In genomic region chr6:169575365-169575764, GRCh38 we compare ENCODE assay signal across 27 cellular contexts.
"Had no signal": no experiment of that assay in that cellular context is flagged by ENCODE, and none has a peak within 500 bp of the region (broad histone marks: within the 10 kb centered on the region; RNA-seq: fewer than 3 reads in every experiment).

No MANE protein-coding gene starts in this region.

- DNase-seq: activated CD4-positive, alpha-beta T cell treated with anti-CD3 and anti-CD28 coated beads for 4 hours; activated CD4-positive, alpha-beta T cell treated with anti-CD3 and anti-CD28 coated beads, Interleukin-2, amount 50 U/mL, for 4 hours; activated CD8-positive, alpha-beta memory T cell treated with anti-CD3 and anti-CD28 coated beads, Interleukin-2, amount 10 ng/mL, durations not matched to agents 7 days and 5 days; activated effector memory CD4-positive, alpha-beta T cell treated with Interleukin-2 at 50 U/mL for 16 hours; activated naive CD4-positive, alpha-beta T cell; activated T-cell treated with anti-CD3 and anti-CD28 coated beads, Interleukin-2, amount 50 U/mL, for 24 hours; amygdala; NCI-H1092; NCI-H1417; NCI-H1930; NCI-H2171; NCI-H2227 treated with DMSO at 0.1 percent for 48 hours; NCI-H526 treated with DMSO at 0.1 percent for 48 hours; NCI-H82; PC-3; T-cell; T-helper 2 cell; T1000 had no signal

- ATAC-seq: activated CD4-positive, CD25-positive, alpha-beta regulatory T cell treated with anti-CD3 and anti-CD28 coated beads, Interleukin-2, amount 50 U/mL, for 24 hours; activated CD8-positive, alpha-beta memory T cell treated with anti-CD3 and anti-CD28 coated beads, Interleukin-2, amount 10 ng/mL, durations not matched to agents 7 days and 5 days; PC-3; T-cell had no signal

- H3K9me3 Mint-ChIP-seq: activated naive CD4-positive, alpha-beta T cell treated with anti-CD3 and anti-CD28 coated beads, Interleukin-2, amount 50 U/mL, for 24 hours; activated T-cell treated with anti-CD3 and anti-CD28 coated beads, Interleukin-2, amount 50 U/mL, for 24 hours; activated T-helper 1 cell treated with anti-CD3 and anti-CD28 coated beads, Interleukin-12 subunit alpha, Interleukin-12 subunit beta, Interleukin-2, Interleukin-4 antibody, amounts not matched to agents 30 ng/mL and 10 ng/mL and 1 ng/mL, durations not matched to agents 14 hours and 24 hours and 36 hours; brain; T-cell had no signal

- H3K27ac ChIP-seq: KMS-11, SK-N-MC had no signal

- H3K4me3 ChIP-seq: SK-N-MC had no signal

- H3K27ac Mint-ChIP-seq: activated CD8-positive, alpha-beta memory T cell treated with anti-CD3 and anti-CD28 coated beads, Interleukin-2, amount 10 ng/mL, durations not matched to agents 7 days and 5 days; activated naive CD4-positive, alpha-beta T cell treated with anti-CD3 and anti-CD28 coated beads, Interleukin-2, amount 50 U/mL, for 24 hours; activated T-cell treated with anti-CD3 and anti-CD28 coated beads, Interleukin-2, amount 50 U/mL, for 24 hours; activated T-helper 1 cell treated with anti-CD3 and anti-CD28 coated beads, Interleukin-12 subunit alpha, Interleukin-12 subunit beta, Interleukin-2, Interleukin-4 antibody, amounts not matched to agents 30 ng/mL and 10 ng/mL and 1 ng/mL, durations not matched to agents 14 hours and 24 hours and 36 hours; T-cell had no signal

- H3K27me3 Mint-ChIP-seq: activated CD8-positive, alpha-beta memory T cell treated with anti-CD3 and anti-CD28 coated beads, Interleukin-2, amount 10 ng/mL, durations not matched to agents 7 days and 5 days; activated naive CD4-positive, alpha-beta T cell treated with anti-CD3 and anti-CD28 coated beads, Interleukin-2, amount 50 U/mL, for 24 hours; activated T-cell treated with anti-CD3 and anti-CD28 coated beads, Interleukin-2, amount 50 U/mL, for 24 hours; T-cell had no signal

- H3K4me1 Mint-ChIP-seq: activated naive CD4-positive, alpha-beta T cell treated with anti-CD3 and anti-CD28 coated beads, Interleukin-2, amount 50 U/mL, for 24 hours; brain had no signal

- H3K9ac ChIP-seq: KMS-11 had no signal

- FAIRE-seq: astrocyte, RCC 7860, TTC549 had no signal

- H3K4me3 Mint-ChIP-seq: activated CD8-positive, alpha-beta memory T cell treated with anti-CD3 and anti-CD28 coated beads, Interleukin-2, amount 10 ng/mL, durations not matched to agents 7 days and 5 days; activated naive CD4-positive, alpha-beta T cell treated with anti-CD3 and anti-CD28 coated beads, Interleukin-2, amount 50 U/mL, for 24 hours; activated T-cell treated with anti-CD3 and anti-CD28 coated beads, Interleukin-2, amount 50 U/mL, for 24 hours; activated T-helper 1 cell treated with anti-CD3 and anti-CD28 coated beads, Interleukin-12 subunit alpha, Interleukin-12 subunit beta, Interleukin-2, Interleukin-4 antibody, amounts not matched to agents 30 ng/mL and 10 ng/mL and 1 ng/mL, durations not matched to agents 14 hours and 24 hours and 36 hours; brain; T-cell had no signal

- H3K4me2 ChIP-seq: KMS-11 had no signal
